ENCODE assay signal across 1 cellular context in genomic region chr20:52614036-52614863, GRCh38.
TF ChIP-seq lines count a peak whose summit lies in the region.

No MANE protein-coding gene starts in this region.

TF ChIP-seq in K562, 482 proteins besides CTCF, POLR2A, EP300 and RAD21 (continued from another document):
- no peak for TF ChIP-seq ZBTB33 (CRISPR knock-in tag; IDR thresholded peaks at IDR 0.05)
- TF ChIP-seq PYGO2 (tag; IDR thresholded peaks at IDR 0.05), result no peak
TF ChIP-seq in K562: peak in this region for 2.
